In the genomic region with DNA sequence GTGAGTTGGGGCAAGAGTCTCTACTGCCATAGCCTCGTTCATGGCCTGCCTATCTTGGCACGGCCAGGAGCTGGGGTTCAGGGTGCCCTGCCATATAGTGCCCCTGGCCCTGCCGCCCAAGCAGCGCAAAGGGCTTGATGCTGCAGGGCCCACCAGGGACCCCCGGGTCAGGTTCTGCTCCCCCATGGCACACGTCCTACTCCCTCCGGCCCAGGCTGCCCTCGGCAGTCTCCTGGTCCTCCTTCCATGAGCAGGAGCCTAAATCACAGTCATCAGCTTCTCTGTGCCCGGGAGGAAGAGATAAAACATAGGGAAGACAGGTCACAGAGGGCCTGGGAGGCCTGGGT, we compare ENCODE assay signal across 2 cellular contexts.
TF ChIP-seq lines count a peak whose summit lies in the region.

No MANE protein-coding gene starts in this region.

TF ChIP-seq in liver, 16 proteins besides CTCF, POLR2A, EP300 and RAD21:
- TF ChIP-seq RXRA (IDR thresholded peaks at IDR 0.05) (no peak), FOXA1 (IDR thresholded peaks at IDR 0.05) (no peak), JUND (IDR thresholded peaks at IDR 0.05) (no peak), EGR1 (IDR thresholded peaks at IDR 0.05; ENCODE audit: low read depth in 2 of 2) (no peak), SP1 (IDR thresholded peaks at IDR 0.05) (no peak), YY1 (IDR thresholded peaks at IDR 0.05) (no peak), NR2F2 (IDR thresholded peaks at IDR 0.05) (no peak), HNF4A (conservative IDR thresholded peaks at IDR 0.05) (no peak), GABPA (IDR thresholded peaks at IDR 0.05 in 1 of 2, conservative IDR thresholded peaks at IDR 0.05 in 1 of 2) (no peak), TAF1 (conservative IDR thresholded peaks at IDR 0.05) (no peak), FOXA2 (IDR thresholded peaks at IDR 0.05) (no peak), HNF4G (IDR thresholded peaks at IDR 0.05) (no peak)
- TF ChIP-seq, protein P1, sequence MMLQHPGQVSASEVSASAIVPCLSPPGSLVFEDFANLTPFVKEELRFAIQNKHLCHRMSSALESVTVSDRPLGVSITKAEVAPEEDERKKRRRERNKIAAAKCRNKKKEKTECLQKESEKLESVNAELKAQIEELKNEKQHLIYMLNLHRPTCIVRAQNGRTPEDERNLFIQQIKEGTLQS (IDR thresholded peaks at IDR 0.05) = no peak
- TF ChIP-seq, protein P2, sequence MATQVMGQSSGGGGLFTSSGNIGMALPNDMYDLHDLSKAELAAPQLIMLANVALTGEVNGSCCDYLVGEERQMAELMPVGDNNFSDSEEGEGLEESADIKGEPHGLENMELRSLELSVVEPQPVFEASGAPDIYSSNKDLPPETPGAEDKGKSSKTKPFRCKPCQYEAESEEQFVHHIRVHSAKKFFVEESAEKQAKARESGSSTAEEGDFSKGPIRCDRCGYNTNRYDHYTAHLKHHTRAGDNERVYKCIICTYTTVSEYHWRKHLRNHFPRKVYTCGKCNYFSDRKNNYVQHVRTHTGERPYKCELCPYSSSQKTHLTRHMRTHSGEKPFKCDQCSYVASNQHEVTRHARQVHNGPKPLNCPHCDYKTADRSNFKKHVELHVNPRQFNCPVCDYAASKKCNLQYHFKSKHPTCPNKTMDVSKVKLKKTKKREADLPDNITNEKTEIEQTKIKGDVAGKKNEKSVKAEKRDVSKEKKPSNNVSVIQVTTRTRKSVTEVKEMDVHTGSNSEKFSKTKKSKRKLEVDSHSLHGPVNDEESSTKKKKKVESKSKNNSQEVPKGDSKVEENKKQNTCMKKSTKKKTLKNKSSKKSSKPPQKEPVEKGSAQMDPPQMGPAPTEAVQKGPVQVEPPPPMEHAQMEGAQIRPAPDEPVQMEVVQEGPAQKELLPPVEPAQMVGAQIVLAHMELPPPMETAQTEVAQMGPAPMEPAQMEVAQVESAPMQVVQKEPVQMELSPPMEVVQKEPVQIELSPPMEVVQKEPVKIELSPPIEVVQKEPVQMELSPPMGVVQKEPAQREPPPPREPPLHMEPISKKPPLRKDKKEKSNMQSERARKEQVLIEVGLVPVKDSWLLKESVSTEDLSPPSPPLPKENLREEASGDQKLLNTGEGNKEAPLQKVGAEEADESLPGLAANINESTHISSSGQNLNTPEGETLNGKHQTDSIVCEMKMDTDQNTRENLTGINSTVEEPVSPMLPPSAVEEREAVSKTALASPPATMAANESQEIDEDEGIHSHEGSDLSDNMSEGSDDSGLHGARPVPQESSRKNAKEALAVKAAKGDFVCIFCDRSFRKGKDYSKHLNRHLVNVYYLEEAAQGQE (IDR thresholded peaks at IDR 0.05) = no peak
- TF ChIP-seq, protein P3, sequence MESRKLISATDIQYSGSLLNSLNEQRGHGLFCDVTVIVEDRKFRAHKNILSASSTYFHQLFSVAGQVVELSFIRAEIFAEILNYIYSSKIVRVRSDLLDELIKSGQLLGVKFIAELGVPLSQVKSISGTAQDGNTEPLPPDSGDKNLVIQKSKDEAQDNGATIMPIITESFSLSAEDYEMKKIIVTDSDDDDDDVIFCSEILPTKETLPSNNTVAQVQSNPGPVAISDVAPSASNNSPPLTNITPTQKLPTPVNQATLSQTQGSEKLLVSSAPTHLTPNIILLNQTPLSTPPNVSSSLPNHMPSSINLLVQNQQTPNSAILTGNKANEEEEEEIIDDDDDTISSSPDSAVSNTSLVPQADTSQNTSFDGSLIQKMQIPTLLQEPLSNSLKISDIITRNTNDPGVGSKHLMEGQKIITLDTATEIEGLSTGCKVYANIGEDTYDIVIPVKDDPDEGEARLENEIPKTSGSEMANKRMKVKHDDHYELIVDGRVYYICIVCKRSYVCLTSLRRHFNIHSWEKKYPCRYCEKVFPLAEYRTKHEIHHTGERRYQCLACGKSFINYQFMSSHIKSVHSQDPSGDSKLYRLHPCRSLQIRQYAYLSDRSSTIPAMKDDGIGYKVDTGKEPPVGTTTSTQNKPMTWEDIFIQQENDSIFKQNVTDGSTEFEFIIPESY (IDR thresholded peaks at IDR 0.05) = no peak
- TF ChIP-seq, protein P4, sequence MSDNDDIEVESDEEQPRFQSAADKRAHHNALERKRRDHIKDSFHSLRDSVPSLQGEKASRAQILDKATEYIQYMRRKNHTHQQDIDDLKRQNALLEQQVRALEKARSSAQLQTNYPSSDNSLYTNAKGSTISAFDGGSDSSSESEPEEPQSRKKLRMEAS (IDR thresholded peaks at IDR 0.05) = no peak

TF ChIP-seq in HepG2, 621 proteins besides CTCF, POLR2A, EP300 and RAD21:
- TF ChIP-seq, protein P5, sequence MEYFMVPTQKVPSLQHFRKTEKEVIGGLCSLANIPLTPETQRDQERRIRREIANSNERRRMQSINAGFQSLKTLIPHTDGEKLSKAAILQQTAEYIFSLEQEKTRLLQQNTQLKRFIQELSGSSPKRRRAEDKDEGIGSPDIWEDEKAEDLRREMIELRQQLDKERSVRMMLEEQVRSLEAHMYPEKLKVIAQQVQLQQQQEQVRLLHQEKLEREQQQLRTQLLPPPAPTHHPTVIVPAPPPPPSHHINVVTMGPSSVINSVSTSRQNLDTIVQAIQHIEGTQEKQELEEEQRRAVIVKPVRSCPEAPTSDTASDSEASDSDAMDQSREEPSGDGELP (IDR thresholded peaks at IDR 0.05; ENCODE audit: borderline replicate concordance, low read depth) = no peak
- TF ChIP-seq NR2F6 (IDR thresholded peaks at IDR 0.05) = no peak
- no peak for TF ChIP-seq NR2F6 (CRISPR knock-in tag; IDR thresholded peaks at IDR 0.05)
- TF ChIP-seq, protein P6, sequence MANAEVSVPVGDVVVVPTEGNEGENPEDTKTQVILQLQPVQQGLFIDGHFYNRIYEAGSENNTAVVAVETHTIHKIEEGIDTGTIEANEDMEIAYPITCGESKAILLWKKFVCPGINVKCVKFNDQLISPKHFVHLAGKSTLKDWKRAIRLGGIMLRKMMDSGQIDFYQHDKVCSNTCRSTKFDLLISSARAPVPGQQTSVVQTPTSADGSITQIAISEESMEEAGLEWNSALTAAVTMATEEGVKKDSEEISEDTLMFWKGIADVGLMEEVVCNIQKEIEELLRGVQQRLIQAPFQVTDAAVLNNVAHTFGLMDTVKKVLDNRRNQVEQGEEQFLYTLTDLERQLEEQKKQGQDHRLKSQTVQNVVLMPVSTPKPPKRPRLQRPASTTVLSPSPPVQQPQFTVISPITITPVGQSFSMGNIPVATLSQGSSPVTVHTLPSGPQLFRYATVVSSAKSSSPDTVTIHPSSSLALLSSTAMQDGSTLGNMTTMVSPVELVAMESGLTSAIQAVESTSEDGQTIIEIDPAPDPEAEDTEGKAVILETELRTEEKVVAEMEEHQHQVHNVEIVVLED (CRISPR knock-in tag; IDR thresholded peaks at IDR 0.05; ENCODE audit: borderline replicate concordance) = no peak
- TF ChIP-seq, protein P7, sequence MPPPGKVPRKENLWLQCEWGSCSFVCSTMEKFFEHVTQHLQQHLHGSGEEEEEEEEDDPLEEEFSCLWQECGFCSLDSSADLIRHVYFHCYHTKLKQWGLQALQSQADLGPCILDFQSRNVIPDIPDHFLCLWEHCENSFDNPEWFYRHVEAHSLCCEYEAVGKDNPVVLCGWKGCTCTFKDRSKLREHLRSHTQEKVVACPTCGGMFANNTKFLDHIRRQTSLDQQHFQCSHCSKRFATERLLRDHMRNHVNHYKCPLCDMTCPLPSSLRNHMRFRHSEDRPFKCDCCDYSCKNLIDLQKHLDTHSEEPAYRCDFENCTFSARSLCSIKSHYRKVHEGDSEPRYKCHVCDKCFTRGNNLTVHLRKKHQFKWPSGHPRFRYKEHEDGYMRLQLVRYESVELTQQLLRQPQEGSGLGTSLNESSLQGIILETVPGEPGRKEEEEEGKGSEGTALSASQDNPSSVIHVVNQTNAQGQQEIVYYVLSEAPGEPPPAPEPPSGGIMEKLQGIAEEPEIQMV (CRISPR knock-in tag; IDR thresholded peaks at IDR 0.05; ENCODE audit: low read depth) = no peak
- TF ChIP-seq SOX13 (IDR thresholded peaks at IDR 0.05) = no peak
- no peak for TF ChIP-seq SOX13 (CRISPR knock-in tag; conservative IDR thresholded peaks at IDR 0.05 in 1 of 2, IDR thresholded peaks at IDR 0.05 in 1 of 2)
- no peak for TF ChIP-seq NFYB (CRISPR knock-in tag; IDR thresholded peaks at IDR 0.05)
- TF ChIP-seq, protein P8, sequence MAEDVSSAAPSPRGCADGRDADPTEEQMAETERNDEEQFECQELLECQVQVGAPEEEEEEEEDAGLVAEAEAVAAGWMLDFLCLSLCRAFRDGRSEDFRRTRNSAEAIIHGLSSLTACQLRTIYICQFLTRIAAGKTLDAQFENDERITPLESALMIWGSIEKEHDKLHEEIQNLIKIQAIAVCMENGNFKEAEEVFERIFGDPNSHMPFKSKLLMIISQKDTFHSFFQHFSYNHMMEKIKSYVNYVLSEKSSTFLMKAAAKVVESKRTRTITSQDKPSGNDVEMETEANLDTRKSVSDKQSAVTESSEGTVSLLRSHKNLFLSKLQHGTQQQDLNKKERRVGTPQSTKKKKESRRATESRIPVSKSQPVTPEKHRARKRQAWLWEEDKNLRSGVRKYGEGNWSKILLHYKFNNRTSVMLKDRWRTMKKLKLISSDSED (CRISPR knock-in tag; IDR thresholded peaks at IDR 0.05) = no peak
- TF ChIP-seq ZSCAN20 (CRISPR knock-in tag; IDR thresholded peaks at IDR 0.05; ENCODE audit: borderline replicate concordance) = no peak
- TF ChIP-seq CC2D1A (CRISPR knock-in tag; IDR thresholded peaks at IDR 0.05) = no peak
- no peak for TF ChIP-seq HNRNPL (IDR thresholded peaks at IDR 0.05; ENCODE audit: low read depth, low read length)
- no peak for TF ChIP-seq ZNF607 (CRISPR knock-in tag; IDR thresholded peaks at IDR 0.05; ENCODE audit: borderline replicate concordance)
- TF ChIP-seq ZFP36 (IDR thresholded peaks at IDR 0.05; ENCODE audit: borderline replicate concordance, low read depth, low read length, partially characterized antibody) = no peak
- TF ChIP-seq ZNF124 (CRISPR knock-in tag; IDR thresholded peaks at IDR 0.05) = no peak
- no peak for TF ChIP-seq ZNF841 (CRISPR knock-in tag; IDR thresholded peaks at IDR 0.05; ENCODE audit: borderline replicate concordance)
- no peak for TF ChIP-seq YEATS4 (CRISPR knock-in tag; IDR thresholded peaks at IDR 0.05; ENCODE audit: borderline replicate concordance)
- TF ChIP-seq, protein P9, sequence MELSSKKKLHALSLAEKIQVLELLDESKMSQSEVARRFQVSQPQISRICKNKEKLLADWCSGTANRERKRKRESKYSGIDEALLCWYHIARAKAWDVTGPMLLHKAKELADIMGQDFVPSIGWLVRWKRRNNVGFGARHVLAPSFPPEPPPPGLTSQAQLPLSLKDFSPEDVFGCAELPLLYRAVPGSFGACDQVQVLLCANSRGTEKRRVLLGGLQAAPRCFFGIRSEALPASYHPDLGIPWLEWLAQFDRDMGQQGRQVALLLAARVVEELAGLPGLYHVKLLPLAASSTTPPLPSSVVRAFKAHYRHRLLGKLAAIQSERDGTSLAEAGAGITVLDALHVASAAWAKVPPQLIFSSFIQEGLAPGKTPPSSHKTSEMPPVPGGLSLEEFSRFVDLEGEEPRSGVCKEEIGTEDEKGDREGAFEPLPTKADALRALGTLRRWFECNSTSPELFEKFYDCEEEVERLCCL (CRISPR knock-in tag; IDR thresholded peaks at IDR 0.05; ENCODE audit: borderline replicate concordance) = no peak
- TF ChIP-seq, protein P10, sequence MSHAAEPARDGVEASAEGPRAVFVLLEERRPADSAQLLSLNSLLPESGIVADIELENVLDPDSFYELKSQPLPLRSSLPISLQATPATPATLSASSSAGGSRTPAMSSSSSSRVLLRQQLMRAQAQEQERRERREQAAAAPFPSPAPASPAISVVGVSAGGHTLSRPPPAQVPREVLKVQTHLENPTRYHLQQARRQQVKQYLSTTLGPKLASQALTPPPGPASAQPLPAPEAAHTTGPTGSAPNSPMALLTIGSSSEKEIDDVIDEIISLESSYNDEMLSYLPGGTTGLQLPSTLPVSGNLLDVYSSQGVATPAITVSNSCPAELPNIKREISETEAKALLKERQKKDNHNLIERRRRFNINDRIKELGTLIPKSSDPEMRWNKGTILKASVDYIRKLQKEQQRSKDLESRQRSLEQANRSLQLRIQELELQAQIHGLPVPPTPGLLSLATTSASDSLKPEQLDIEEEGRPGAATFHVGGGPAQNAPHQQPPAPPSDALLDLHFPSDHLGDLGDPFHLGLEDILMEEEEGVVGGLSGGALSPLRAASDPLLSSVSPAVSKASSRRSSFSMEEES (CRISPR knock-in tag; IDR thresholded peaks at IDR 0.05) = no peak
- no peak for TF ChIP-seq ZNF761 (CRISPR knock-in tag; conservative IDR thresholded peaks at IDR 0.05)
- TF ChIP-seq ZMYM3 (CRISPR knock-in tag; IDR thresholded peaks at IDR 0.05) = no peak
